In genomic region chr4:71338846-71339593, GRCh38 we compare ENCODE assay signal across 7 cellular contexts. TPM values are rescaled to one million over a fixed set of nuclear protein-coding genes. Genes with fewer than 3 reads are reported as not detected.
DNase-seq lines count a peak whose midpoint lies in the region; ATAC-seq and TF ChIP-seq lines count a peak whose summit lies in the region.

SLC4A4 (plus strand) TSS chr4:71339020.

- H3K27ac ChIP-seq in cardiac muscle cell = no peak within 1 kb of the TSS

- no peaks in the 10 kb centered on the region for H3K4me1 ChIP-seq in cardiac muscle cell (ENCODE audit: low read depth)

- no peaks in the 10 kb centered on the region for H3K9me3 ChIP-seq in cardiac muscle cell (ENCODE audit: low read depth)

- no peak within 1 kb of the TSS for H3K4me3 ChIP-seq in cardiac muscle cell

- no peak for TF ChIP-seq CTCF in cardiac muscle cell (IDR thresholded peaks at IDR 0.05; ENCODE audit: low read depth, low read length)
- no peak for TF ChIP-seq CTCF in endothelial cell (IDR thresholded peaks at IDR 0.05; ENCODE audit: unreplicated experiment)

- DNase-seq in NOMO-1 (lab: John Stamatoyannopoulos, UW; ENCODE audit: unreplicated experiment in 2 of 2) (peak; percentile 52 to 68), cardiac muscle cell (ENCODE audit: low read depth in 1 of 2, low spot score in 1 of 2) (peak in 1 of 2 donors; percentile 15), endothelial cell (ENCODE audit: low spot score) (no peak), NCI-H2029 (lab: John Stamatoyannopoulos, UW) (no peak)
- DNase-seq in naive thymus-derived CD8-positive, alpha-beta T cell = no peak

- no peaks in the 10 kb centered on the region for H3K27me3 ChIP-seq in cardiac muscle cell

- H3K4me1 Mint-ChIP-seq in endothelial cell (ENCODE audit: unreplicated experiment) = peaks cover 3% of the 10 kb centered on the region
- peaks cover 0 to 3% (median 1%) of the 10 kb centered on the region in 4 donors for H3K4me1 Mint-ChIP-seq in naive thymus-derived CD8-positive, alpha-beta T cell

- no peak within 1 kb of the TSS for H3K4me3 Mint-ChIP-seq in endothelial cell (ENCODE audit: unreplicated experiment)
- H3K4me3 Mint-ChIP-seq in naive thymus-derived CD8-positive, alpha-beta T cell = no peak within 1 kb of the TSS

- ATAC-seq in GM18873 (IDR thresholded peaks at IDR 0.05; ENCODE audit: low FRiP score, unreplicated experiment) = peak; percentile 100
- ATAC-seq in HG02678 (IDR thresholded peaks at IDR 0.05; ENCODE audit: unreplicated experiment) = peak; percentile 99
- ATAC-seq in naive thymus-derived CD8-positive, alpha-beta T cell = no peak

- H3K27me3 Mint-ChIP-seq in endothelial cell (ENCODE audit: unreplicated experiment) = no peaks in the 10 kb centered on the region
- peaks cover 0 to 11% (median 2%) of the 10 kb centered on the region in 5 donors for H3K27me3 Mint-ChIP-seq in naive thymus-derived CD8-positive, alpha-beta T cell

- H3K36me3 ChIP-seq in cardiac muscle cell = no peaks in the 10 kb centered on the region

- H3K36me3 Mint-ChIP-seq in endothelial cell (ENCODE audit: low read depth, unreplicated experiment) = no peaks in the 10 kb centered on the region
- H3K36me3 Mint-ChIP-seq in naive thymus-derived CD8-positive, alpha-beta T cell = peaks cover 0 to 1% (median 0%) of the 10 kb centered on the region in 3 donors

- H3K9me3 Mint-ChIP-seq in endothelial cell (ENCODE audit: unreplicated experiment) = no peaks in the 10 kb centered on the region
- H3K9me3 Mint-ChIP-seq in naive thymus-derived CD8-positive, alpha-beta T cell = no peaks in the 10 kb centered on the region

- no peak within 1 kb of the TSS for H3K27ac Mint-ChIP-seq in endothelial cell (ENCODE audit: unreplicated experiment)
- peak within 1 kb of the TSS in 2 of 10 donors; percentile 8 to 45 for H3K27ac Mint-ChIP-seq in naive thymus-derived CD8-positive, alpha-beta T cell

- POLR2A ChIA-PET in naive thymus-derived CD8-positive, alpha-beta T cell (lab: Charles Lee) = no interaction called here

RNA-seq across cellular contexts. Expression of gene SLC4A4, which starts in this region (rescaled TPM):
- total RNA-seq in cardiac muscle cell (12.7 and 14.9 TPM in 2 replicates), endothelial cell (ENCODE audit: unreplicated experiment) (5.0 TPM)
- polyA plus RNA-seq in cardiac muscle cell = 13.9 and 31.5 TPM in 2 replicates
- total RNA-seq in naive thymus-derived CD8-positive, alpha-beta T cell = under 1 TPM; 0.08 TPM
- polyA plus RNA-seq in naive thymus-derived CD8-positive, alpha-beta T cell = 1 to 10 TPM in 1 of 3 donors, under 1 TPM in 2; 0.13 to 4.2 (median 0.28) TPM

Comparison
In these comparisons a context has a peak if more than half of its experiments do, and no peak if none do; other contexts are left out.
1. ATAC-seq: peak in GM18873 (single experiment) and HG02678 (single experiment); none in naive thymus-derived CD8-positive, alpha-beta T cell (0 of 2).
2. DNase-seq: peak in NOMO-1 (2 of 2); none in endothelial cell (single experiment), NCI-H2029 (single experiment) and naive thymus-derived CD8-positive, alpha-beta T cell (0 of 10).